19 cellular contexts compared by ENCODE assay signal in the genomic region with DNA sequence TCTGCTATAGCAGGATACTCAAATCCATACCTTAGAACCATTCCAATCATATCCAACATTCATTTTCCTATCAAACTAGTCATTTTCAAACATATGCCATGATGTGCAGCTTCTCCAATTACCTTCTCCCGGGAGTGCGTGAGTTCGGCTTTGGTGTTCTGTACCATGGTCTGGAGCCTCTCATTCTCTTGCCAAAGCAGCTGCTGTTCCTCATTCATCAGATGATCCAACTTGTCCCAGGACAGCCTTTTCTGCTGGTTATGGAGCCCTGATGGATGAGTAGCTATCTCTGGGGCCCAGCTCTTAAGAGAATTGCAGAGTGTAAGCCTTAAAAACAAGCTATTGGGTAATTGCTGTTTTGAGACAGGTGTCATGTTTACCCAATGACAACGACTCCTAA.
DNase-seq lines count a peak whose midpoint lies in the region; ATAC-seq and TF ChIP-seq lines count a peak whose summit lies in the region.
"Had no signal": no experiment of that assay in that cellular context is flagged by ENCODE, and none has a peak within 500 bp of the region (broad histone marks: within the 10 kb centered on the region; RNA-seq: fewer than 3 reads in every experiment).

No MANE protein-coding gene starts in this region.

- no peaks in the 10 kb centered on the region for H3K4me1 Mint-ChIP-seq in CD4-positive, alpha-beta T cell (ENCODE audit: low read depth)
- H3K4me1 Mint-ChIP-seq in effector memory CD8-positive, alpha-beta T cell (ENCODE audit: low read depth in 2 of 2), result peaks cover 7 to 14% of the 10 kb centered on the region in 2 donors

- H3K27ac Mint-ChIP-seq in CD4-positive, alpha-beta T cell, result peak overlapping the region; percentile 56
- peak overlapping the region; percentile 82 to 89 for H3K27ac Mint-ChIP-seq in effector memory CD8-positive, alpha-beta T cell
- H3K27ac Mint-ChIP-seq: mesothelial cell of epicardium, progenitor cell of endocrine pancreas had no signal

- no peaks in the 10 kb centered on the region for H3K79me2 ChIP-seq in osteoblast (ENCODE audit: insufficient read depth, low read length)

- no peaks in the 10 kb centered on the region for H4K20me1 ChIP-seq in osteoblast (ENCODE audit: insufficient read depth, low read length)

- no peaks in the 10 kb centered on the region for H3K27me3 Mint-ChIP-seq in CD4-positive, alpha-beta T cell
- no peaks in the 10 kb centered on the region for H3K27me3 Mint-ChIP-seq in effector memory CD8-positive, alpha-beta T cell
- H3K27me3 Mint-ChIP-seq: progenitor cell of endocrine pancreas had no signal

- POLR2A ChIA-PET in CD4-positive, alpha-beta T cell (lab: Charles Lee), result no interaction called here

- H3K4me3 ChIP-seq in osteoblast (ENCODE audit: insufficient read depth, low read length) (no peak overlapping the region), mucosa of descending colon (no peak overlapping the region)
- H3K4me3 ChIP-seq: SJCRH30 had no signal

- TF ChIP-seq CTCF in CD4-positive, alpha-beta T cell (IDR thresholded peaks at IDR 0.05), result no peak
- TF ChIP-seq CTCF in osteoblast (IDR thresholded peaks at IDR 0.05; ENCODE audit: extremely low read depth, low read depth, low read length) (no peak), mucosa of descending colon (IDR thresholded peaks at IDR 0.05) (no peak)

- no peak for DNase-seq in CD4-positive, alpha-beta T cell
- DNase-seq in LHCN-M2 (ENCODE audit: low read depth) (peak; percentile 56), osteoblast (ENCODE audit: insufficient read length, low spot score, missing footprints) (no peak), mucosa of descending colon (no peak), CD1c-positive myeloid dendritic cell (ENCODE audit: extremely low spot score) (no peak), SW480 (ENCODE audit: low spot score) (no peak)
- DNase-seq in effector memory CD8-positive, alpha-beta T cell, result no peak
- no peak for DNase-seq in stimulated activated CD4-positive, alpha-beta T cell treated with anti-CD3 and anti-CD28 coated beads, Interleukin-1b, Interleukin-23, amount 100 ng/mL, for 48 hours
- DNase-seq: activated CD4-positive, alpha-beta T cell treated with anti-CD3 and anti-CD28 coated beads, Interleukin-2, amount 50 U/mL, for 1 hour; aorta; cortex of kidney; glutamatergic neuron; islet precursor cell; KBM-7; NCI-H1436 treated with DMSO at 0.1 percent for 48 hours; NCI-H446 treated with DMSO at 0.1 percent for 48 hours; SJCRH30 had no signal

- H3K36me3 Mint-ChIP-seq in CD4-positive, alpha-beta T cell (ENCODE audit: low read depth), result peaks cover 90% of the 10 kb centered on the region
- peaks cover 95% of the 10 kb centered on the region for H3K36me3 Mint-ChIP-seq in effector memory CD8-positive, alpha-beta T cell (ENCODE audit: insufficient read depth)

- intact Hi-C loops in CD4-positive, alpha-beta T cell (cut with DNase I, micrococcal nuclease), result no loop called here
- intact Hi-C loops in mucosa of descending colon (cut with DNase I, micrococcal nuclease), result no loop called here

- H3K4me3 Mint-ChIP-seq in CD4-positive, alpha-beta T cell, result no peak overlapping the region
- no peak overlapping the region for H3K4me3 Mint-ChIP-seq in effector memory CD8-positive, alpha-beta T cell
- H3K4me3 Mint-ChIP-seq: mesothelial cell of epicardium had no signal

- H3K27ac ChIP-seq in CD4-positive, alpha-beta T cell (ENCODE audit: low read depth, low read length), result no peak overlapping the region
- peak overlapping the region; percentile 23 for H3K27ac ChIP-seq in osteoblast (ENCODE audit: low read depth, low read length)
- H3K27ac ChIP-seq: SJCRH30 had no signal

- H3K27me3 ChIP-seq in CD4-positive, alpha-beta T cell (ENCODE audit: control insufficient read depth, insufficient read depth, low read length), result no peaks in the 10 kb centered on the region
- H3K27me3 ChIP-seq in osteoblast (ENCODE audit: insufficient read depth, low read length), result no peaks in the 10 kb centered on the region
- H3K27me3 ChIP-seq: SJCRH30 had no signal

- no peaks in the 10 kb centered on the region for H3K9me3 ChIP-seq in CD4-positive, alpha-beta T cell (ENCODE audit: control insufficient read depth, low read length)
- H3K9me3 ChIP-seq in osteoblast (ENCODE audit: low read depth, low read length) (no peaks in the 10 kb centered on the region), mucosa of descending colon (no peaks in the 10 kb centered on the region)
- H3K9me3 ChIP-seq: SJCRH30 had no signal

- CTCF ChIA-PET in CD4-positive, alpha-beta T cell (lab: Charles Lee), result no interaction called here

- H3K9me3 Mint-ChIP-seq in CD4-positive, alpha-beta T cell, result no peaks in the 10 kb centered on the region
- no peaks in the 10 kb centered on the region for H3K9me3 Mint-ChIP-seq in effector memory CD8-positive, alpha-beta T cell
- H3K9me3 Mint-ChIP-seq: mesothelial cell of epicardium had no signal

- no peak overlapping the region for H2AFZ ChIP-seq in osteoblast (ENCODE audit: low read length)

- H3K4me1 ChIP-seq in osteoblast (ENCODE audit: insufficient read depth, low read length), result peaks cover 15% of the 10 kb centered on the region
- no peaks in the 10 kb centered on the region for H3K4me1 ChIP-seq in mucosa of descending colon (ENCODE audit: low read depth)

- no peak for ATAC-seq in CD4-positive, alpha-beta T cell (ENCODE audit: poor library complexity)
- ATAC-seq in effector memory CD8-positive, alpha-beta T cell (replicated peaks), result no peak
- ATAC-seq in mucosa of descending colon, result no peak

- H3K36me3 ChIP-seq in osteoblast (ENCODE audit: insufficient read depth, low read length) (peaks cover 49% of the 10 kb centered on the region), mucosa of descending colon (ENCODE audit: low read depth) (peaks cover 6% of the 10 kb centered on the region)

- no peak overlapping the region for H3K4me2 ChIP-seq in osteoblast (ENCODE audit: insufficient read depth, low read length)
